In genomic region chr13:21686761-21687391, GRCh38 we compare ENCODE assay signal across 13 cellular contexts. TPM values are rescaled to one million over a fixed set of nuclear protein-coding genes. Genes with fewer than 3 reads are reported as not detected.
DNase-seq lines count a peak whose midpoint lies in the region; ATAC-seq and TF ChIP-seq lines count a peak whose summit lies in the region.
"Had no signal": no experiment of that assay in that cellular context is flagged by ENCODE, and none has a peak within 500 bp of the region (broad histone marks: within the 10 kb centered on the region; RNA-seq: fewer than 3 reads in every experiment).

No MANE protein-coding gene starts in this region.

- H3K4me3 ChIP-seq in OCI-LY7 (ENCODE audit: low read depth, low read length, poor library complexity, severe bottlenecking): no peak overlapping the region

- CTCF ChIA-PET in OCI-LY7 (lab: Charles Lee; ENCODE audit: unreplicated experiment): no interaction called here

- intact Hi-C loops in head of caudate nucleus (cut with DNase I) (no loop called here), OCI-LY7 (cut with micrococcal nuclease; ENCODE audit: unreplicated experiment) (no loop called here)

- no peaks in the 10 kb centered on the region for H3K9me2 ChIP-seq in OCI-LY7 (ENCODE audit: insufficient read depth, low read length)

- peaks cover 5% of the 10 kb centered on the region for H3K4me1 ChIP-seq in OCI-LY7 (ENCODE audit: insufficient read depth, low read length, poor library complexity, severe bottlenecking)

- peaks cover 0 to 4% (median 0%) of the 10 kb centered on the region in 4 donors for H3K4me1 Mint-ChIP-seq in naive thymus-derived CD8-positive, alpha-beta T cell
- H3K4me1 Mint-ChIP-seq: neural crest cell had no signal

- POLR2A ChIA-PET in OCI-LY7 (lab: Charles Lee): interaction anchor here (1.2 kb wide), 1 partner anchor 12 kb away, joined by 5 read pairs; no protein-coding TSS in a partner anchor
- POLR2A ChIA-PET in naive thymus-derived CD8-positive, alpha-beta T cell (lab: Charles Lee): no interaction called here

- DNase-seq in COLO668 (lab: John Stamatoyannopoulos, UW; ENCODE audit: unreplicated experiment) (peak; percentile 69), head of caudate nucleus (no peak), OCI-LY7 (ENCODE audit: low spot score) (no peak), kidney glomerular epithelial cell (lab: John Stamatoyannopoulos, UW) (no peak)
- DNase-seq in naive thymus-derived CD8-positive, alpha-beta T cell: no peak
- DNase-seq: activated CD4-positive, alpha-beta T cell treated with anti-CD3 and anti-CD28 coated beads, Interleukin-2, amount 50 U/mL, for 4 hours had no signal

- peaks cover 3% of the 10 kb centered on the region; the same call in 1 of the 2 replicates for H3K36me3 ChIP-seq in OCI-LY7 (ENCODE audit: insufficient read depth, low read length)

- no peaks in the 10 kb centered on the region for H3K9me3 Mint-ChIP-seq in naive thymus-derived CD8-positive, alpha-beta T cell
- H3K9me3 Mint-ChIP-seq: neural crest cell had no signal

- H3K4me3 Mint-ChIP-seq in naive thymus-derived CD8-positive, alpha-beta T cell: no peak overlapping the region
- H3K4me3 Mint-ChIP-seq: neural crest cell had no signal

- H2AFZ ChIP-seq in OCI-LY7 (ENCODE audit: low read length): no peak overlapping the region

- H3K36me3 Mint-ChIP-seq in naive thymus-derived CD8-positive, alpha-beta T cell: peaks cover 0 to 7% (median 0%) of the 10 kb centered on the region in 3 donors

- no peak overlapping the region for H3K27ac ChIP-seq in OCI-LY7 (ENCODE audit: low read depth, low read length, poor library complexity, severe bottlenecking)
- H3K27ac ChIP-seq: C4-2B had no signal

- no peaks in the 10 kb centered on the region for H3K9me3 ChIP-seq in OCI-LY7 (ENCODE audit: low read length)

- H3K79me2 ChIP-seq in OCI-LY7 (ENCODE audit: insufficient read depth, low read depth, low read length): no peaks in the 10 kb centered on the region

- H4K20me1 ChIP-seq in OCI-LY7 (ENCODE audit: insufficient read depth, low read length): no peaks in the 10 kb centered on the region

- no peak overlapping the region for H3K4me2 ChIP-seq in OCI-LY7 (ENCODE audit: low read length)

- no peak for TF ChIP-seq CTCF in OCI-LY7 (conservative IDR thresholded peaks at IDR 0.05; ENCODE audit: low read length)

- no TSS peak for BruUV-seq in OCI-LY7 (replicated peaks; lab: Mats Ljungman, UMichigan)

- peaks cover 0 to 9% (median 0%) of the 10 kb centered on the region in 5 donors for H3K27me3 Mint-ChIP-seq in naive thymus-derived CD8-positive, alpha-beta T cell

- no peak overlapping the region for H3K27ac Mint-ChIP-seq in naive thymus-derived CD8-positive, alpha-beta T cell

- ATAC-seq in GM18907 (IDR thresholded peaks at IDR 0.05; ENCODE audit: unreplicated experiment) (peak; percentile 98), HG02642 (IDR thresholded peaks at IDR 0.05; ENCODE audit: poor library complexity, unreplicated experiment) (peak; percentile 91), HG03521 (IDR thresholded peaks at IDR 0.05; ENCODE audit: unreplicated experiment) (peak; percentile 86)
- ATAC-seq in naive thymus-derived CD8-positive, alpha-beta T cell: no peak

RNA-seq across cellular contexts. Expression of gene FGF9, which starts 16.0 kb away (rescaled TPM):
- total RNA-seq in OCI-LY7 (2014; rRNA removed; shearing (Covaris generic)): 2.2 and 4.7 TPM in 2 replicates
- total RNA-seq in OCI-LY7 (2022): 11.4 and 14.4 TPM in 2 replicates
- 1 to 10 TPM; 4.6 to 5.0 TPM for total RNA-seq in naive thymus-derived CD8-positive, alpha-beta T cell
- 1 to 10 TPM; 1.3 to 3.5 (median 1.9) TPM for polyA plus RNA-seq in naive thymus-derived CD8-positive, alpha-beta T cell
- total RNA-seq: M059J, RPMI7951 had no signal

Comparison
In these comparisons a context has a peak if more than half of its experiments do, and no peak if none do; other contexts are left out.
1. ATAC-seq: peak in GM18907 (single experiment), HG02642 (single experiment) and HG03521 (single experiment); none in naive thymus-derived CD8-positive, alpha-beta T cell (0 of 2).